8 cellular contexts compared by ENCODE assay signal in genomic region chr10:91925022-91925320, GRCh38. TPM values are rescaled to one million over a fixed set of nuclear protein-coding genes. Genes with fewer than 3 reads are reported as not detected.
DNase-seq lines count a peak whose midpoint lies in the region; ATAC-seq and TF ChIP-seq lines count a peak whose summit lies in the region.

No MANE protein-coding gene starts in this region.

- no peaks in the 10 kb centered on the region for H3K9me2 ChIP-seq in OCI-LY1 (ENCODE audit: low read depth, low read length)

- H3K27ac ChIP-seq in OCI-LY1 (ENCODE audit: low read depth, low read length, poor library complexity, severe bottlenecking) (no peak overlapping the region), neural progenitor cell (no peak overlapping the region)
- H3K27ac ChIP-seq in effector memory CD4-positive, alpha-beta T cell (ENCODE audit: insufficient read depth, low read length, poor library complexity, severe bottlenecking): no peak overlapping the region

- TF ChIP-seq CTCF in Calu3 (IDR thresholded peaks at IDR 0.05; ENCODE audit: unreplicated experiment) (no peak), OCI-LY1 (IDR thresholded peaks at IDR 0.05; ENCODE audit: low read length) (no peak), neural progenitor cell (IDR thresholded peaks at IDR 0.05) (no peak)

- H3K4me1 ChIP-seq in OCI-LY1 (ENCODE audit: insufficient read depth, low read length, severe bottlenecking) (peaks cover 25% of the 10 kb centered on the region), neural progenitor cell (peaks cover 13% of the 10 kb centered on the region)
- peaks cover 7% of the 10 kb centered on the region for H3K4me1 ChIP-seq in effector memory CD4-positive, alpha-beta T cell (ENCODE audit: control insufficient read depth, insufficient read depth, low read length, poor library complexity, severe bottlenecking)

- peak overlapping the region; percentile 94 for H3K9ac ChIP-seq in OCI-LY1 (ENCODE audit: low read length)
- H3K9ac ChIP-seq in neural progenitor cell: peak overlapping the region; percentile 90

- H4K20me1 ChIP-seq in OCI-LY1 (ENCODE audit: insufficient read depth, low read length) (no peaks in the 10 kb centered on the region), neural progenitor cell (ENCODE audit: low read depth) (peaks cover 51% of the 10 kb centered on the region)

- peaks cover 61% of the 10 kb centered on the region for H3K79me2 ChIP-seq in OCI-LY1 (ENCODE audit: insufficient read depth, low read length)
- H3K79me2 ChIP-seq in neural progenitor cell (ENCODE audit: low read depth): peaks cover 65% of the 10 kb centered on the region

- peak overlapping the region; percentile 80 for H3K4me2 ChIP-seq in OCI-LY1 (ENCODE audit: low read length)
- H3K4me2 ChIP-seq in neural progenitor cell: peak overlapping the region; percentile 97

- BruUV-seq in Calu3 (replicated peaks; lab: Mats Ljungman, UMichigan): no TSS peak

- H3K27me3 Mint-ChIP-seq in Calu3 (ENCODE audit: unreplicated experiment): no peaks in the 10 kb centered on the region
- H3K27me3 Mint-ChIP-seq in neural progenitor cell (ENCODE audit: insufficient read depth, low read depth): peaks cover 3% of the 10 kb centered on the region

- H3K27me3 ChIP-seq in OCI-LY1 (ENCODE audit: insufficient read depth, low read length): no peaks in the 10 kb centered on the region
- no peaks in the 10 kb centered on the region for H3K27me3 ChIP-seq in effector memory CD4-positive, alpha-beta T cell (replicated peaks; ENCODE audit: control insufficient read depth, insufficient read depth, low read length, poor library complexity, severe bottlenecking)
- H3K27me3 ChIP-seq in neural progenitor cell: no peaks in the 10 kb centered on the region

- H3K36me3 Mint-ChIP-seq in Calu3 (ENCODE audit: insufficient read depth, unreplicated experiment) (peaks cover 25% of the 10 kb centered on the region), neural progenitor cell (peaks cover 12% of the 10 kb centered on the region)

- intact Hi-C loops in Calu3 (cut with micrococcal nuclease; ENCODE audit: unreplicated experiment): no loop called here

- H3K36me3 ChIP-seq in OCI-LY1 (ENCODE audit: insufficient read depth, low read length) (0 out of 2 replicates have a peak, but pooled peaks cover 9% of the 10 kb centered on the region), neural progenitor cell (no peaks in the 10 kb centered on the region)
- no peaks in the 10 kb centered on the region for H3K36me3 ChIP-seq in effector memory CD4-positive, alpha-beta T cell (ENCODE audit: control insufficient read depth, insufficient read depth, low read length)

- H3K9me3 ChIP-seq in OCI-LY1 (ENCODE audit: low read length) (no peaks in the 10 kb centered on the region), neural progenitor cell (ENCODE audit: low read depth) (no peaks in the 10 kb centered on the region)
- H3K9me3 ChIP-seq in effector memory CD4-positive, alpha-beta T cell (ENCODE audit: control insufficient read depth, low read length): no peaks in the 10 kb centered on the region

- CTCF ChIA-PET in Calu3 (lab: Charles Lee): no interaction called here

- DNase-seq in Calu3: no peak
- DNase-seq in effector memory CD4-positive, alpha-beta T cell: no peak
- no peak for DNase-seq in neural progenitor cell (ENCODE audit: low spot score)
- no peak for DNase-seq in hippocampal formation (lab: John Stamatoyannopoulos, UW)

- H2AFZ ChIP-seq in OCI-LY1 (ENCODE audit: low read length) (no peak overlapping the region), neural progenitor cell (replicated peaks) (no peak overlapping the region)

- H3K9me3 Mint-ChIP-seq in Calu3 (ENCODE audit: low read depth, unreplicated experiment): no peaks in the 10 kb centered on the region
- no peaks in the 10 kb centered on the region for H3K9me3 Mint-ChIP-seq in neural progenitor cell

- H3K27ac Mint-ChIP-seq in Calu3 (ENCODE audit: unreplicated experiment) (no peak overlapping the region), neural progenitor cell (no peak overlapping the region)

- H3F3A ChIP-seq in OCI-LY1 (ENCODE audit: insufficient read depth, low read length) (no peaks in the 10 kb centered on the region), neural progenitor cell (ENCODE audit: low read depth) (peaks cover 21% of the 10 kb centered on the region)

- peak overlapping the region; percentile 79 for H3K4me3 Mint-ChIP-seq in Calu3 (ENCODE audit: low read depth, unreplicated experiment)
- H3K4me3 Mint-ChIP-seq in neural progenitor cell: peak overlapping the region; percentile 96

- ATAC-seq in GM19463 (IDR thresholded peaks at IDR 0.05; ENCODE audit: unreplicated experiment) (no peak), GM21515 (IDR thresholded peaks at IDR 0.05; ENCODE audit: unreplicated experiment) (no peak), HG03457 (IDR thresholded peaks at IDR 0.05; ENCODE audit: unreplicated experiment) (no peak)

- H3K4me1 Mint-ChIP-seq in Calu3 (ENCODE audit: low read depth, unreplicated experiment): peaks cover 14% of the 10 kb centered on the region
- peaks cover 31% of the 10 kb centered on the region for H3K4me1 Mint-ChIP-seq in neural progenitor cell

- peak overlapping the region; percentile 98 for H3K4me3 ChIP-seq in OCI-LY1 (ENCODE audit: low read depth, low read length, poor library complexity, severe bottlenecking)
- peak overlapping the region; percentile 96 for H3K4me3 ChIP-seq in effector memory CD4-positive, alpha-beta T cell (ENCODE audit: insufficient read depth, low read depth, low read length, poor library complexity, severe bottlenecking)
- H3K4me3 ChIP-seq in neural progenitor cell: peak overlapping the region; percentile 82

RNA-seq across cellular contexts. Expression of gene BTAF1, which starts 1.4 kb away (rescaled TPM):
- total RNA-seq in Calu3 (2022): 29.2 and 30.7 TPM in 2 replicates
- total RNA-seq in neural progenitor cell (ENCODE audit: low replicate concordance): 87.3 and 127 TPM in 2 replicates

RNA-seq across cellular contexts. Expression of gene FGFBP3, which starts 15.7 kb away (rescaled TPM):
- total RNA-seq in Calu3 (2022) (1.9 and 2.1 TPM in 2 replicates), neural progenitor cell (ENCODE audit: low replicate concordance) (14.0 and 27.6 TPM in 2 replicates)
